In the genomic region with DNA sequence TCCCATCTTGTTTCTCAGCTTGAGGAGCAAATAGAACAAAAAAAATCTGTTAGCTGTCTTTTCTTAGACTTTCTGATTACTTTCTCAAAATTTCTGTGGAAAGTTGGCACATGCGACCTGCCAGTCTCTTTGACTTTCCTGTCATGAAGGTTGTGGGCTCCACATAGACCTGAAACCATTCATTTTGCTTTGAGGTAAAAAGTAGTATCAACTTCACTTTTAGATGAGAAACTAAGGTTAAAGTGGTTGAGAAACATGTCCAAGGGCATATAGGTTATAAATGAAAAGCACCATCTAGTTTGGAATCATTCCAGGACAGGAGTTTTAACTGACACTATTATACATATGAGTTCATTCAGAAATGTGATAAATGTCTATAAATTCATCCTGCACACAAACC, we compare ENCODE assay signal across 14 cellular contexts. TPM values are rescaled to one million over a fixed set of nuclear protein-coding genes. Genes with fewer than 3 reads are reported as not detected.
DNase-seq lines count a peak whose midpoint lies in the region; ATAC-seq and TF ChIP-seq lines count a peak whose summit lies in the region.
"Had no signal": no experiment of that assay in that cellular context is flagged by ENCODE, and none has a peak within 500 bp of the region (broad histone marks: within the 10 kb centered on the region; RNA-seq: fewer than 3 reads in every experiment).

No MANE protein-coding gene starts in this region.

- H3K4me3 ChIP-seq in CD8-positive, alpha-beta T cell (ENCODE audit: low read depth, low read length) = no peak overlapping the region
- H3K4me3 ChIP-seq in MM.1S (ENCODE audit: low read length) (no peak overlapping the region), prostate gland (no peak overlapping the region)
- H3K4me3 ChIP-seq: vagina had no signal

- H2AFZ ChIP-seq in MM.1S (ENCODE audit: low read length) = no peak overlapping the region

- no peak overlapping the region for H3K27ac ChIP-seq in CD8-positive, alpha-beta T cell (ENCODE audit: low read depth, low read length)
- H3K27ac ChIP-seq in MM.1S (ENCODE audit: low read length) (no peak overlapping the region), prostate gland (no peak overlapping the region)
- H3K27ac ChIP-seq: vagina had no signal

- peaks cover 36% of the 10 kb centered on the region for H3K36me3 Mint-ChIP-seq in CD8-positive, alpha-beta T cell

- POLR2A ChIA-PET in CD8-positive, alpha-beta T cell (lab: Charles Lee) = no interaction called here

- no peaks in the 10 kb centered on the region for H3K9me3 ChIP-seq in CD8-positive, alpha-beta T cell (ENCODE audit: low read length)
- H3K9me3 ChIP-seq in MM.1S (replicated peaks; ENCODE audit: insufficient read depth, low read length) (no peaks in the 10 kb centered on the region), prostate gland (no peaks in the 10 kb centered on the region)
- H3K9me3 ChIP-seq: BE2C, vagina had no signal

- CTCF ChIA-PET in CD8-positive, alpha-beta T cell (lab: Charles Lee) = no interaction called here

- no peaks in the 10 kb centered on the region for H3K27me3 Mint-ChIP-seq in CD8-positive, alpha-beta T cell (ENCODE audit: low read depth)

- H3K27me3 ChIP-seq in CD8-positive, alpha-beta T cell (ENCODE audit: insufficient read depth, low read length) = no peaks in the 10 kb centered on the region
- H3K27me3 ChIP-seq in MM.1S (replicated peaks; ENCODE audit: insufficient read depth, low read length) (no peaks in the 10 kb centered on the region), prostate gland (replicated peaks; ENCODE audit: insufficient read depth) (no peaks in the 10 kb centered on the region)
- H3K27me3 ChIP-seq: BE2C, vagina had no signal

- no peaks in the 10 kb centered on the region for H4K20me1 ChIP-seq in MM.1S (ENCODE audit: insufficient read depth, low read length)

- WGBS in prostate gland = 97% methylated on average over 1 of the region's 1 CpG

- H3K4me1 Mint-ChIP-seq in CD8-positive, alpha-beta T cell (ENCODE audit: low read depth) = peaks cover 44% of the 10 kb centered on the region

- no peaks in the 10 kb centered on the region for H3K9me2 ChIP-seq in MM.1S (replicated peaks; ENCODE audit: insufficient read depth, low read length)

- H3K27ac Mint-ChIP-seq in CD8-positive, alpha-beta T cell = peak overlapping the region; percentile 10

- no peak for ATAC-seq in CD8-positive, alpha-beta T cell
- ATAC-seq in GM18867 (IDR thresholded peaks at IDR 0.05; ENCODE audit: unreplicated experiment) = peak; percentile 59
- peak; percentile 34 for ATAC-seq in HG02610 (IDR thresholded peaks at IDR 0.05; ENCODE audit: unreplicated experiment)

- intact Hi-C loops in CD8-positive, alpha-beta T cell (cut with DNase I, micrococcal nuclease) = no loop called here
- intact Hi-C loops in prostate gland (cut with DNase I) = no loop called here

- no peak for TF ChIP-seq POLR2A in prostate gland (IDR thresholded peaks at IDR 0.05)

- H3K9me3 Mint-ChIP-seq in CD8-positive, alpha-beta T cell = no peaks in the 10 kb centered on the region

- TF ChIP-seq CTCF in CD8-positive, alpha-beta T cell (IDR thresholded peaks at IDR 0.05) = no peak
- TF ChIP-seq CTCF in MM.1S (IDR thresholded peaks at IDR 0.05; ENCODE audit: low read length) (no peak), prostate gland (IDR thresholded peaks at IDR 0.05) (no peak), GM10266 (IDR thresholded peaks at IDR 0.05; ENCODE audit: control insufficient read depth, insufficient read depth, low read depth, missing control alignments) (no peak)

- H3K4me2 ChIP-seq in MM.1S (ENCODE audit: low read depth, low read length) = no peak overlapping the region

- peaks cover 2% of the 10 kb centered on the region; the same call in 1 of the 2 replicates for H3F3A ChIP-seq in MM.1S (ENCODE audit: insufficient read depth, low read length)

- H3K4me1 ChIP-seq in CD8-positive, alpha-beta T cell (ENCODE audit: insufficient read depth, low read length) = no peaks in the 10 kb centered on the region
- H3K4me1 ChIP-seq in MM.1S (ENCODE audit: low read length) (peaks cover 36% of the 10 kb centered on the region), prostate gland (replicated peaks) (no peaks in the 10 kb centered on the region)
- H3K4me1 ChIP-seq: vagina had no signal

- H3K79me2 ChIP-seq in MM.1S (ENCODE audit: low read length) = peaks cover 60% of the 10 kb centered on the region

- H3K4me3 Mint-ChIP-seq in CD8-positive, alpha-beta T cell = no peak overlapping the region

- no peak overlapping the region for H3K9ac ChIP-seq in MM.1S (ENCODE audit: low read length)

- no peaks in the 10 kb centered on the region for H3K36me3 ChIP-seq in CD8-positive, alpha-beta T cell (ENCODE audit: insufficient read depth, low read length)
- H3K36me3 ChIP-seq in MM.1S (replicated peaks; ENCODE audit: insufficient read depth, low read length) (peaks cover 6% of the 10 kb centered on the region; the same call in 1 of the 2 replicates), prostate gland (no peaks in the 10 kb centered on the region)
- H3K36me3 ChIP-seq: BE2C, vagina had no signal

- no peak for DNase-seq in CD8-positive, alpha-beta T cell
- DNase-seq in MM.1S (peak; percentile 35), prostate gland (ENCODE audit: low spot score) (no peak), GM10266 (ENCODE audit: extremely low spot score) (no peak), GM19240 (ENCODE audit: insufficient read length, low spot score) (no peak)
- DNase-seq in activated CD8-positive, alpha-beta memory T cell treated with anti-CD3 and anti-CD28 coated beads, Interleukin-2, amount 50 U/mL, for 48 hours = no peak
- DNase-seq: BE2C, cortex of kidney, islet precursor cell, NCI-H226 had no signal

RNA-seq across cellular contexts. Expression of a gene that starts 42.7 kb away (rescaled TPM):
- total RNA-seq in CD8-positive, alpha-beta T cell = 10 to 100 TPM; 15.6 to 16.4 TPM
- under 1 TPM; 0.80 to 0.82 TPM for total RNA-seq in prostate gland
- total RNA-seq: G401 had no signal

Comparison
In these comparisons a context has a peak if more than half of its experiments do, and no peak if none do; other contexts are left out.
1. RNA of a gene that starts 42.7 kb away (total RNA-seq): 15.6 to 16.4 TPM in CD8-positive, alpha-beta T cell; 0.80 to 0.82 TPM in prostate gland; every median in the first group is over 4 times any median in the second.